Comparison of ENCODE assay signal across 8 cellular contexts in the genomic region with DNA sequence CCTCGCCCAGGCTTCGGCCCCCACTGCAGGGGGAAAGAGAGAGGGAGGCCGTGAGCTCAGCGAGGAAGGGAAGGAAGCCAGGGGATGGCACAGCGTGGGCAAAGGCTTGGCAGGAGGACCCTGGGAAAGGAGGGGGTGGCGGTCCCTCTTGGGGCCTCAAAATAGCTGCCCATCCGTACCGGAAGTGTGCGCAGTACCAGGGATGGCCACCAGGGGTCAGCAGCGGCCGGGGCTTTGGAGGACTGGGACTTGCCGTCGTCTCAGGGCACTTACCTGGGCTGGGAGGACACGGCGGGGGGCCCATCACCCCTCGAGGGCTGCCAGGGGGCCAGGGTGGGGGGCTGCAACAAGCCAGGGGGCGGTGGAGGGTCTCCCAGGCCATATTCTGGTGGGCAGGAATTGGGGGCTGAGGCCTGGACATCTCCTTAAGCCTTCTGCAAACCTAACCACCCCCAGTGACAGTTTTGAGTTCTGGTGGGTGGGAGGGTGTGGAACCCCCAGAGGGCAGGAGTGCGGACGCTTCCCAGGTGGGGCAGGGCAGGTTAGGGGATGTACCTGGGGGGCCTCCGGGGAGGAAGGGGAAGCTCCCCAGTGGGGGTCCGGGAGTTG. TPM values are rescaled to one million over a fixed set of nuclear protein-coding genes. Genes with fewer than 3 reads are reported as not detected.
DNase-seq lines count a peak whose midpoint lies in the region; ATAC-seq and TF ChIP-seq lines count a peak whose summit lies in the region.

No MANE protein-coding gene starts in this region.

- H3K36me3 ChIP-seq in SJCRH30 (no peaks in the 10 kb centered on the region), upper lobe of left lung (peaks cover 0 to 29% (median 22%) of the 10 kb centered on the region in 4 donors)

- peak; percentile 84 to 86 for ATAC-seq in upper lobe of left lung (ENCODE audit: low FRiP score in 2 of 2)
- no peak for ATAC-seq in GM18498 (IDR thresholded peaks at IDR 0.05; ENCODE audit: unreplicated experiment)

- H3K9me3 ChIP-seq in SJCRH30 (replicated peaks), result no peaks in the 10 kb centered on the region
- H3K9me3 ChIP-seq in upper lobe of left lung, result no peaks in the 10 kb centered on the region

- H3K27ac ChIP-seq in SJCRH30 (no peak overlapping the region), upper lobe of left lung (no peak overlapping the region)

- intact Hi-C loops in posterior cingulate gyrus (cut with DNase I), result loop anchor here (1.0 kb wide), 1 partner anchor 29 kb away; no protein-coding TSS in a partner anchor

- TF ChIP-seq POLR2A in upper lobe of left lung (IDR thresholded peaks at IDR 0.05), result no peak

- TF ChIP-seq CTCF in upper lobe of left lung (IDR thresholded peaks at IDR 0.05), result peak; percentile 94 to 96 (median 94)

- no peak overlapping the region for H3K4me3 ChIP-seq in SJCRH30
- H3K4me3 ChIP-seq in upper lobe of left lung, result peak overlapping the region in 1 of 4 donors; percentile 13

- H3K4me1 ChIP-seq in SJCRH30 (no peaks in the 10 kb centered on the region), upper lobe of left lung (peaks cover 0 to 9% (median 5%) of the 10 kb centered on the region in 4 donors)

- peak; percentile 10 for DNase-seq in DMS153 (lab: John Stamatoyannopoulos, UW)
- peak; percentile 66 to 82 for DNase-seq in SJCRH30
- peak; percentile 80 to 93 (median 86) for DNase-seq in activated naive CD4-positive, alpha-beta T cell (lab: John Stamatoyannopoulos, UW)
- DNase-seq in glomerular visceral epithelial cell (ENCODE audit: extremely low spot score), result peak; percentile 72
- DNase-seq in posterior cingulate gyrus, result peak; percentile 65 to 97 (median 84)
- peak; percentile 78 to 96 for DNase-seq in upper lobe of left lung

- TF ChIP-seq RAD21 in Ishikawa (IDR thresholded peaks at IDR 0.05; ENCODE audit: low read depth), result peak; percentile 90

- 26 to 32% methylated on average over 8 to 17 of the region's 21 CpGs for WGBS in upper lobe of left lung, 2 donors

- no peak for TF ChIP-seq EP300 in Ishikawa (IDR thresholded peaks at IDR 0.05; ENCODE audit: borderline replicate concordance)
- TF ChIP-seq EP300 in upper lobe of left lung (IDR thresholded peaks at IDR 0.05), result no peak

- no peaks in the 10 kb centered on the region for H3K27me3 ChIP-seq in SJCRH30
- no peaks in the 10 kb centered on the region for H3K27me3 ChIP-seq in upper lobe of left lung

TF ChIP-seq in Ishikawa, 13 proteins besides CTCF, POLR2A, EP300 and RAD21:
- TF ChIP-seq TAF1 (IDR thresholded peaks at IDR 0.05; ENCODE audit: low read depth) (no peak), ZBTB7A (IDR thresholded peaks at IDR 0.05; ENCODE audit: low read depth) (peak; percentile 3; the same call in 1 of the 2 replicates)
TF ChIP-seq in Ishikawa: peak in this region for 1.

RNA-seq across cellular contexts. Expression of gene TMEM161A, which starts 7.8 kb away (rescaled TPM):
- 23.3 and 23.4 TPM in 2 replicates for total RNA-seq in SJCRH30 (2014; rRNA removed; shearing (Covaris generic))
- total RNA-seq in upper lobe of left lung, result 10 to 100 TPM; 18.7 to 31.6 (median 26.2) TPM

RNA-seq across cellular contexts. Expression of gene MEF2B, which starts 24.0 kb away (rescaled TPM):
- total RNA-seq in SJCRH30 (2014; rRNA removed; shearing (Covaris generic)), result not detected in 2 replicates
- 1 to 10 TPM in 3 of 6 donors, not detected in 3; 2.0 to 3.9 (median 3.1) TPM for total RNA-seq in upper lobe of left lung

RNA-seq across cellular contexts. Expression of gene BORCS8, which starts 45.8 kb away (rescaled TPM):
- total RNA-seq in SJCRH30 (2014; rRNA removed; shearing (Covaris generic)), result 24.9 and 26.3 TPM in 2 replicates
- total RNA-seq in upper lobe of left lung, result 10 to 100 TPM; 10.1 to 55.5 (median 34.0) TPM

RNA-seq across cellular contexts. Expression of gene RFXANK, which starts 46.0 kb away (rescaled TPM):
- total RNA-seq in SJCRH30 (2014; rRNA removed; shearing (Covaris generic)), result 52.5 and 64.2 TPM in 2 replicates
- total RNA-seq in upper lobe of left lung, result 10 to 100 TPM; 39.1 to 79.7 (median 67.3) TPM

RNA-seq across cellular contexts. Expression of gene NR2C2AP, which starts 57.1 kb away (rescaled TPM):
- total RNA-seq in SJCRH30 (2014; rRNA removed; shearing (Covaris generic)), result 20.8 and 23.7 TPM in 2 replicates
- total RNA-seq in upper lobe of left lung, result 10 to 100 TPM in 4 of 6 donors, 1 to 10 TPM in 2; 5.2 to 17.0 (median 10.8) TPM

Comparison
In these comparisons a context has a peak if more than half of its experiments do, and no peak if none do; other contexts are left out.
1. DNase-seq: peak in every context shown above with its lines; median percentile 87 in upper lobe of left lung; 86 in activated naive CD4-positive, alpha-beta T cell; 84 in posterior cingulate gyrus; 74 in SJCRH30; 72 in glomerular visceral epithelial cell; 10 in DMS153.